ENCODE assay signal across 1 cellular context in genomic region chr11:13384837-13385417, GRCh38.
TF ChIP-seq lines count a peak whose summit lies in the region.

No MANE protein-coding gene starts in this region.

TF ChIP-seq in K562, 482 proteins besides CTCF, POLR2A, EP300 and RAD21 (continued from another document):
- TF ChIP-seq ZNF318 (IDR thresholded peaks at IDR 0.05; ENCODE audit: borderline replicate concordance in 1 of 2, low read depth in 1 of 2), result no peak
- no peak for TF ChIP-seq NR1H2 (CRISPR knock-in tag; IDR thresholded peaks at IDR 0.05)
- TF ChIP-seq BACH1 (tag; IDR thresholded peaks at IDR 0.05), result no peak
- TF ChIP-seq E4F1 (CRISPR knock-in tag; IDR thresholded peaks at IDR 0.05; ENCODE audit: borderline replicate concordance), result no peak
- TF ChIP-seq, protein P1, sequence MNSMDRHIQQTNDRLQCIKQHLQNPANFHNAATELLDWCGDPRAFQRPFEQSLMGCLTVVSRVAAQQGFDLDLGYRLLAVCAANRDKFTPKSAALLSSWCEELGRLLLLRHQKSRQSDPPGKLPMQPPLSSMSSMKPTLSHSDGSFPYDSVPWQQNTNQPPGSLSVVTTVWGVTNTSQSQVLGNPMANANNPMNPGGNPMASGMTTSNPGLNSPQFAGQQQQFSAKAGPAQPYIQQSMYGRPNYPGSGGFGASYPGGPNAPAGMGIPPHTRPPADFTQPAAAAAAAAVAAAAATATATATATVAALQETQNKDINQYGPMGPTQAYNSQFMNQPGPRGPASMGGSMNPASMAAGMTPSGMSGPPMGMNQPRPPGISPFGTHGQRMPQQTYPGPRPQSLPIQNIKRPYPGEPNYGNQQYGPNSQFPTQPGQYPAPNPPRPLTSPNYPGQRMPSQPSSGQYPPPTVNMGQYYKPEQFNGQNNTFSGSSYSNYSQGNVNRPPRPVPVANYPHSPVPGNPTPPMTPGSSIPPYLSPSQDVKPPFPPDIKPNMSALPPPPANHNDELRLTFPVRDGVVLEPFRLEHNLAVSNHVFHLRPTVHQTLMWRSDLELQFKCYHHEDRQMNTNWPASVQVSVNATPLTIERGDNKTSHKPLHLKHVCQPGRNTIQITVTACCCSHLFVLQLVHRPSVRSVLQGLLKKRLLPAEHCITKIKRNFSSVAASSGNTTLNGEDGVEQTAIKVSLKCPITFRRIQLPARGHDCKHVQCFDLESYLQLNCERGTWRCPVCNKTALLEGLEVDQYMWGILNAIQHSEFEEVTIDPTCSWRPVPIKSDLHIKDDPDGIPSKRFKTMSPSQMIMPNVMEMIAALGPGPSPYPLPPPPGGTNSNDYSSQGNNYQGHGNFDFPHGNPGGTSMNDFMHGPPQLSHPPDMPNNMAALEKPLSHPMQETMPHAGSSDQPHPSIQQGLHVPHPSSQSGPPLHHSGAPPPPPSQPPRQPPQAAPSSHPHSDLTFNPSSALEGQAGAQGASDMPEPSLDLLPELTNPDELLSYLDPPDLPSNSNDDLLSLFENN (IDR thresholded peaks at IDR 0.05; ENCODE audit: low read depth in 2 of 2, low read length in 2 of 2), result no peak
- TF ChIP-seq ZNF239 (CRISPR knock-in tag; IDR thresholded peaks at IDR 0.05), result no peak
- no peak for TF ChIP-seq VEZF1 (CRISPR knock-in tag; IDR thresholded peaks at IDR 0.05)
- no peak for TF ChIP-seq ZNF217 (CRISPR knock-in tag; IDR thresholded peaks at IDR 0.05)
- TF ChIP-seq, protein P2, sequence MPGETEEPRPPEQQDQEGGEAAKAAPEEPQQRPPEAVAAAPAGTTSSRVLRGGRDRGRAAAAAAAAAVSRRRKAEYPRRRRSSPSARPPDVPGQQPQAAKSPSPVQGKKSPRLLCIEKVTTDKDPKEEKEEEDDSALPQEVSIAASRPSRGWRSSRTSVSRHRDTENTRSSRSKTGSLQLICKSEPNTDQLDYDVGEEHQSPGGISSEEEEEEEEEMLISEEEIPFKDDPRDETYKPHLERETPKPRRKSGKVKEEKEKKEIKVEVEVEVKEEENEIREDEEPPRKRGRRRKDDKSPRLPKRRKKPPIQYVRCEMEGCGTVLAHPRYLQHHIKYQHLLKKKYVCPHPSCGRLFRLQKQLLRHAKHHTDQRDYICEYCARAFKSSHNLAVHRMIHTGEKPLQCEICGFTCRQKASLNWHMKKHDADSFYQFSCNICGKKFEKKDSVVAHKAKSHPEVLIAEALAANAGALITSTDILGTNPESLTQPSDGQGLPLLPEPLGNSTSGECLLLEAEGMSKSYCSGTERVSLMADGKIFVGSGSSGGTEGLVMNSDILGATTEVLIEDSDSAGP (CRISPR knock-in tag; IDR thresholded peaks at IDR 0.05), result no peak
- TF ChIP-seq GATAD2A (IDR thresholded peaks at IDR 0.05), result no peak
- no peak for TF ChIP-seq SNAPC5 (CRISPR knock-in tag; IDR thresholded peaks at IDR 0.05)
- TF ChIP-seq MCM2 (IDR thresholded peaks at IDR 0.05; ENCODE audit: low read depth), result no peak
- TF ChIP-seq RB1 (IDR thresholded peaks at IDR 0.05; ENCODE audit: low read depth), result no peak
